In the genomic region with DNA sequence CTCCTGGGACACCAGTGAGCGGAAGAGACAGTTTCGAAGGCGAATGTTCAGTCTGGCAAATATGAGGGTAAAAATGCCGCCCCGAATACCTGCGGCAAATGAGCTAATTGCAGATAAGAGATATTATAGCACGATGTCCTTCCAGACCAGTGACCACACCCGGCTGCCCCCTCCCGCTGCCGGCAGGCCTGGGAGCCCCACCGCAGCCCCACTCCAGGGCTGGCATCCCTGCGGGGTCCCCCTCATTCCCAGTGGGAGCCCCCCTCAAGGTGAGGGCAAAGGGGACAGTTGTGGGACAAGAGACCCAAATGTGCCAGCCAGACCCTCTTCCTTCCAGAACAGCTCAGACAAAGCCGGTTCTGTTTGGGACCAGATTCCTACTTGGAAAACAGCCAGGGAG, we compare ENCODE assay signal across 20 cellular contexts.
"Had no signal": no experiment of that assay in that cellular context is flagged by ENCODE, and none has a peak within 500 bp of the region (broad histone marks: within the 10 kb centered on the region; RNA-seq: fewer than 3 reads in every experiment).

No MANE protein-coding gene starts in this region.

- H3K27me3 ChIP-seq: foreskin keratinocyte, neural progenitor cell, upper lobe of left lung had no signal

- FAIRE-seq: kidney had no signal

- ATAC-seq: activated T-cell treated with anti-CD3 and anti-CD28 coated beads, Interleukin-2, amount 50 U/mL, for 72 hours; foreskin keratinocyte; left lobe of liver; lower lobe of right lung; naive thymus-derived CD8-positive, alpha-beta T cell had no signal

- H2AFZ ChIP-seq: neural progenitor cell had no signal

- H3K36me3 ChIP-seq: lower lobe of right lung, neural progenitor cell, upper lobe of left lung had no signal

- H3K4me1 ChIP-seq: neural progenitor cell had no signal

- H3K9me3 ChIP-seq: lower lobe of right lung, upper lobe of left lung had no signal

- H3K27ac ChIP-seq: foreskin keratinocyte, lower lobe of right lung, neural progenitor cell, upper lobe of left lung had no signal

- H3K4me3 ChIP-seq: lower lobe of right lung, neural progenitor cell, upper lobe of left lung had no signal

- DNase-seq: activated CD4-positive, alpha-beta memory T cell treated with anti-CD3 and anti-CD28 coated beads for 36 hours; activated CD4-positive, alpha-beta T cell treated with anti-CD3 and anti-CD28 coated beads for 48 hours; activated effector memory CD4-positive, alpha-beta T cell treated with Interleukin-2 at 50 U/mL for 16 hours; activated naive CD4-positive, alpha-beta T cell treated with anti-CD3 and anti-CD28 coated beads for 36 hours; activated naive CD8-positive, alpha-beta T cell treated with anti-CD3 and anti-CD28 coated beads, Interleukin-2, amount 10 ng/mL, durations not matched to agents 7 days and 5 days; activated T-cell treated with anti-CD3 and anti-CD28 coated beads, Interleukin-2, amount 50 U/mL, for 72 hours; amniotic stem cell; dermis blood vessel endothelial cell; effector CD8-positive, alpha-beta T cell; erythroblast; foreskin keratinocyte; lower lobe of right lung; naive thymus-derived CD8-positive, alpha-beta T cell; stimulated activated CD4-positive, alpha-beta T cell treated with anti-CD3 and anti-CD28 coated beads, Interleukin-2, amount 100 ng/mL, for 48 hours; stimulated activated CD8-positive, alpha-beta memory T cell treated with anti-CD3 and anti-CD28 coated beads, Interleukin-4, amount 100 ng/mL, for 48 hours; stimulated activated naive CD4-positive, alpha-beta T cell treated with Interleukin-2 at 50 U/mL for 16 hours; upper lobe of left lung had no signal

- H3K4me2 ChIP-seq: neural progenitor cell had no signal

- H3K9ac ChIP-seq: neural progenitor cell had no signal
